8 cellular contexts compared by ENCODE assay signal in the genomic region with DNA sequence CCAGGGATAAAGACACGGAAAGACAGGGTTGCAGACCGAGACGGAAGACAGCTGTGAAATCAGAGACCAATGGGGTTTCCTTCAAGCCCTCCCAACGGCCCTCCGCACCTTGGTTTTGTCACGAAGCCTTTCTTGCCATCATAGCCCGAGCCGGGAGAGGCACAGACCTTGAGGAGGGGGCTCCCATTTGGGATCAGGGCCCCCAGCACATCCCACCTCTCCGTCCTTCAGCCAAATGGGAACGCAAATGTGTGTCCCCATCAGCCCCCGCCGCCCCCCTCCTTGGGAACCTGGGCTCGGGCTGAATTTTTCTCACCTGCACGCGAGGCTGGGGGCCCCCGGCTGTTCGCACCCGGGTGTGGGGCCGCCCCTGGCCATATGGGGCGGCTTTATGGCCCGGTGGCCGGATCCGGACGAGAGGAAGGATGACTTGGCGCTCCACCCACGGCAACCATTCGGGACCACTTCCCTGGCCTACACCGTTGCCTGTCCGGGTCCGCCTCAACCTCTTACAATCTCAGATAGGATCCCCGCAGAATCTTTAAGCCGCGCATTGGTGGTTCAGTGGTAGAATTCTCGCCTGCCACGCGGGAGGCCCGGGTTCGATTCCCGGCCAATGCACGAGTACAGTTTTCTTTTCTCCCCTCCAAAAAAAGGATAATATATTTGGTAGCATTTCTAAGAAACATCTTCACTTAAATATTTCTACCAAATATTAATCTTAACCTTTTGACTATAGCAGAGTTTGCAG. TPM values are rescaled to one million over a fixed set of nuclear protein-coding genes. Genes with fewer than 3 reads are reported as not detected.
DNase-seq lines count a peak whose midpoint lies in the region; ATAC-seq and TF ChIP-seq lines count a peak whose summit lies in the region.

No MANE protein-coding gene starts in this region.

- H3K9me3 ChIP-seq in DOHH2 (ENCODE audit: control insufficient read depth, insufficient read depth, low read length) = no peaks in the 10 kb centered on the region
- H3K9me3 ChIP-seq in KOPT-K1 (ENCODE audit: insufficient read depth, low read length, poor library complexity, severe bottlenecking) = no peaks in the 10 kb centered on the region
- no peaks in the 10 kb centered on the region for H3K9me3 ChIP-seq in left ventricle myocardium inferior (replicated peaks)

- DNase-seq in T-helper 1 cell = peak; percentile 51 to 87 (median 78)
- DNase-seq in activated naive CD8-positive, alpha-beta T cell treated with anti-CD3 and anti-CD28 coated beads, Interleukin-2, amount 50 U/mL, for 24 hours = peak; percentile 92
- peak; percentile 74 for DNase-seq in left ventricle myocardium inferior
- DNase-seq in progenitor cell of endocrine pancreas (ENCODE audit: low spot score, unreplicated experiment) = peak; percentile 83
- DNase-seq in ureter (ENCODE audit: low spot score) = peak; percentile 92

- H3K36me3 Mint-ChIP-seq in activated naive CD8-positive, alpha-beta T cell treated with anti-CD3 and anti-CD28 coated beads, Interleukin-2, amount 50 U/mL, for 24 hours (ENCODE audit: low read depth) = peaks cover 9% of the 10 kb centered on the region
- H3K36me3 Mint-ChIP-seq in progenitor cell of endocrine pancreas (ENCODE audit: insufficient read depth) = no peaks in the 10 kb centered on the region

- H3K79me2 ChIP-seq in DOHH2 (ENCODE audit: control insufficient read depth, low read length) = no peaks in the 10 kb centered on the region

- ATAC-seq in activated naive CD8-positive, alpha-beta T cell treated with anti-CD3 and anti-CD28 coated beads, Interleukin-2, amount 50 U/mL, for 24 hours = peak; percentile 37
- ATAC-seq in GM18867 (IDR thresholded peaks at IDR 0.05; ENCODE audit: unreplicated experiment) = no peak

- intact Hi-C loops in left ventricle myocardium inferior (cut with micrococcal nuclease) = loop anchor here (10.0 kb wide), 1 partner anchor 59 kb away; no protein-coding TSS in a partner anchor

- H3K27me3 Mint-ChIP-seq in activated naive CD8-positive, alpha-beta T cell treated with anti-CD3 and anti-CD28 coated beads, Interleukin-2, amount 50 U/mL, for 24 hours = peaks cover 45% of the 10 kb centered on the region
- H3K27me3 Mint-ChIP-seq in progenitor cell of endocrine pancreas = peaks cover 79% of the 10 kb centered on the region

- peaks cover 18% of the 10 kb centered on the region for H3F3A ChIP-seq in DOHH2 (ENCODE audit: control insufficient read depth, insufficient read depth)

- H3K4me1 ChIP-seq in DOHH2 (ENCODE audit: control insufficient read depth, low read length) (peaks cover 56% of the 10 kb centered on the region), left ventricle myocardium inferior (peaks cover 72% of the 10 kb centered on the region)

- H4K20me1 ChIP-seq in DOHH2 (ENCODE audit: control insufficient read depth, insufficient read depth, low read depth, low read length) = 0 out of 2 replicates have a peak, but pooled peaks cover 7% of the 10 kb centered on the region

- H3K9me2 ChIP-seq in DOHH2 (replicated peaks; ENCODE audit: control insufficient read depth, low read length) = no peaks in the 10 kb centered on the region

- H3K27me3 ChIP-seq in DOHH2 (ENCODE audit: control insufficient read depth, low read length) = peaks cover 59% of the 10 kb centered on the region
- peaks cover 50% of the 10 kb centered on the region for H3K27me3 ChIP-seq in left ventricle myocardium inferior (ENCODE audit: low read depth)

- H3K36me3 ChIP-seq in DOHH2 (ENCODE audit: control insufficient read depth, low read length) = no peaks in the 10 kb centered on the region
- no peaks in the 10 kb centered on the region for H3K36me3 ChIP-seq in KOPT-K1 (ENCODE audit: insufficient read depth, low read length)
- no peaks in the 10 kb centered on the region for H3K36me3 ChIP-seq in left ventricle myocardium inferior

- peak overlapping the region; percentile 98 for H3K4me2 ChIP-seq in DOHH2 (ENCODE audit: low read length)

- H3K27ac ChIP-seq in DOHH2 (ENCODE audit: low read depth, low read length) (no peak overlapping the region), KOPT-K1 (ENCODE audit: low read depth, low read length, poor library complexity, severe bottlenecking) (peak overlapping the region; percentile 5), left ventricle myocardium inferior (replicated peaks) (peak overlapping the region; percentile 84)

- peak overlapping the region; percentile 93 for H3K4me3 Mint-ChIP-seq in activated naive CD8-positive, alpha-beta T cell treated with anti-CD3 and anti-CD28 coated beads, Interleukin-2, amount 50 U/mL, for 24 hours
- H3K4me3 Mint-ChIP-seq in progenitor cell of endocrine pancreas (ENCODE audit: low read depth) = peak overlapping the region; percentile 79

- H3K27ac Mint-ChIP-seq in activated naive CD8-positive, alpha-beta T cell treated with anti-CD3 and anti-CD28 coated beads, Interleukin-2, amount 50 U/mL, for 24 hours = peak overlapping the region; percentile 97
- peak overlapping the region; percentile 99 for H3K27ac Mint-ChIP-seq in progenitor cell of endocrine pancreas

- no peak for TF ChIP-seq CTCF in DOHH2 (IDR thresholded peaks at IDR 0.05; ENCODE audit: low read depth, low read length, poor library complexity, severe bottlenecking)
- no peak for TF ChIP-seq CTCF in left ventricle myocardium inferior (IDR thresholded peaks at IDR 0.05; ENCODE audit: borderline replicate concordance)
- TF ChIP-seq CTCF in progenitor cell of endocrine pancreas (IDR thresholded peaks at IDR 0.05; ENCODE audit: unreplicated experiment) = no peak

- H3K4me3 ChIP-seq in DOHH2 (ENCODE audit: low read length) (peak overlapping the region; percentile 80), left ventricle myocardium inferior (peak overlapping the region; percentile 84)

- peaks cover 3% of the 10 kb centered on the region for H3K9me3 Mint-ChIP-seq in activated naive CD8-positive, alpha-beta T cell treated with anti-CD3 and anti-CD28 coated beads, Interleukin-2, amount 50 U/mL, for 24 hours
- no peaks in the 10 kb centered on the region for H3K9me3 Mint-ChIP-seq in progenitor cell of endocrine pancreas (ENCODE audit: low read depth)

- peaks cover 56% of the 10 kb centered on the region for H3K4me1 Mint-ChIP-seq in activated naive CD8-positive, alpha-beta T cell treated with anti-CD3 and anti-CD28 coated beads, Interleukin-2, amount 50 U/mL, for 24 hours
- peaks cover 32% of the 10 kb centered on the region for H3K4me1 Mint-ChIP-seq in progenitor cell of endocrine pancreas (ENCODE audit: low read depth)

RNA-seq across cellular contexts. Expression of a gene that starts 1.5 kb away (rescaled TPM):
- total RNA-seq in left ventricle myocardium inferior (not detected), progenitor cell of endocrine pancreas (0.47 TPM in 1 of 2 replicates, not detected in the other), ureter (not detected)

RNA-seq across cellular contexts. Expression of a gene that starts 7.1 kb away (rescaled TPM):
- total RNA-seq in left ventricle myocardium inferior = not detected
- total RNA-seq in progenitor cell of endocrine pancreas = not detected in 2 replicates
- total RNA-seq in ureter = 0.44 TPM

RNA-seq across cellular contexts. Expression of a gene that starts 26.8 kb away (rescaled TPM):
- total RNA-seq in left ventricle myocardium inferior (109 TPM), progenitor cell of endocrine pancreas (37.2 and 40.8 TPM in 2 replicates), ureter (152 TPM)

RNA-seq across cellular contexts. Expression of a gene that starts 37.4 kb away (rescaled TPM):
- 59.6 TPM for total RNA-seq in left ventricle myocardium inferior
- 46.4 and 48.1 TPM in 2 replicates for total RNA-seq in progenitor cell of endocrine pancreas
- 87.9 TPM for total RNA-seq in ureter

RNA-seq across cellular contexts. Expression of a gene that starts 37.9 kb away (rescaled TPM):
- total RNA-seq in left ventricle myocardium inferior (not detected), progenitor cell of endocrine pancreas (0.41 and 0.60 TPM in 2 replicates), ureter (0.62 TPM)
